ENCODE assay signal across 1 cellular context in the genomic region with DNA sequence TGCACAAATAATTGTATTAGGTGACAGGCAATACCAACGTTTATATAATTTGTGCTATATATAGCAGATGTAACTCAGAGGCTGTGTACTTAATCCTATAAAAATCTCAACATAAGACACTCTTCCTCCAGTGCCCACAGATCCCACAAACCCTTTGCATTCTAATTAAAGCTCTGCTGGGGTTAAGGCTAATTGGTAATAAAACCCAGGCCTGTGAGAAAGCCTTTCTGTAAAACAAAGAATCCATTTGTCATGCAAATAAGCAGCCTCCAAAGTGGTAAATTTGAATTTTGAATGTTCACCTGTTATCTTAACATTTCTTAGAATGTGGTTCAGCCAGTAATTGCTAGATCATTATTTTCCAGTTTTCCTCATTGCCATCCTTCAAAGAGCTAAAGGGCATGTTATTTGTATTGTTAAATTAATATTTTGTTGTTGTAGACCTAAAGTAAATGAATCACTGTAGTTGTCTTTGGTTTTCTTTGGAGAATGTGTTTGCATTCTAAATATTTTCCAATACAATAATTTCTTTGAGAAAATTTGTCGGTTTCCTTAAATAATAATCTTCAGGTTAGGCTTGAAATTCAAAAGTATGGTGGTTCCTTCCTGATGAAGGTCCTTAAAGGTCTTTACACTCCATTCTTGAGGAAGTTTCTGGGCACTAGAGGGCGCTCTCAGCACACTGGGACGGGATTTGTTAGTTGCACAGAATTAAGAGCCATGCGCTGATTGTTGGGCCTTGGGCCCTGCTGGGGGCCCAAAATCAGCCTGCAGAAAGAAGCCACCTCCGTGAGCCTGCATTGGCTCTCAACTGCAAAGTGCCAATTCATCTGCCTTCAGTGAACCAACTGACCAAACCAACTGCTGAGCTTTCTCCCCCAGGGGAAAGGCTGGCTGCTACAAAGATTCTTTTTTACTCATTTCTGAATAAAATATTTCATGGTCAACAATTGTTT.
TF ChIP-seq lines count a peak whose summit lies in the region.

No MANE protein-coding gene starts in this region.

TF ChIP-seq in A549, 52 proteins besides CTCF, POLR2A, EP300 and RAD21 (continued from another document):
- TF ChIP-seq PBX3 (IDR thresholded peaks at IDR 0.05) = no peak
TF ChIP-seq in A549: peak in this region for 1.
